In the genomic region with DNA sequence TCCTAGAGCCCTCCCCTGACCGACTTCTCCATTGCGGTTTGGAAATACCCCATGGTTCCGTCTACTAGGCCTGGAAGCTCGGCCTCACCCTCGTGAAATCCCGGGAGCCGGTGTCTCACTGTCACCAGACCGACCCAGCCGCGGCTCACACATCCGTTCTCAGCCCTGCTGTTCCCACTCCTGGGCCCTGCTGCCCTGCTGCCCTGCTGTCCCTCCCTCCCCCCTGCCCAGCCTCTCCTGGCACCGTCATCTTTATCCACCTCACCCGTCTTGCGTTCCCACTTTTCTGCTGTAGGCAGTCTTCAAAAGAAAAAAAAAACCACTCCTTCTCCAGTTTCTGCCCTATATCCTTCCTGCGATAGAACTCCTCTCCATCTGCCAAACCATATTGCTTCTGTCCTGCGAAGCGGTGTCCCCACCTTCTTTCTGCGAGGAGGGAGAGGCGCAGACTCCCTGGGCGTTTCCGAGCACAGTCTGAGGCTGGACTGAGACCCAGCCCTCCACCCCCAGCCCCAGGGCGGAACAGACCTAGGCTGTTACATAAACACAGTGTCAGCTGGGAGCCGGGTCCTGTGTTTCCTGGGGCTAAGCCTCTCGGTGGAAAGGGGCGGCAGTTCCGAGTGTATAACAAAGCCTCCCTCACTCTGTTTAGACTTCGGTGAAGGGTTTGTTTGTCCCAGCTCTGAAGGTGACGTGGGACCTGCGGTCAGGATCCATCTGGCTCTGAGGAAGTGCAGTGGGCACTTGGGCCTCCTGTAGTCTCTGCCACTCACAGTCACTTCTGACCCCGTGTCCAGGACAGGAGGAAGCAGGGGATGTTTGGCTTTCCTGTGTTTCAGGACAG, we compare ENCODE assay signal across 1 cellular context.
TF ChIP-seq lines count a peak whose summit lies in the region.

No MANE protein-coding gene starts in this region.

TF ChIP-seq in H1, 55 proteins besides CTCF, POLR2A, EP300 and RAD21:
- TF ChIP-seq TAF1 (IDR thresholded peaks at IDR 0.05; ENCODE audit: low read depth, low read length) (no peak), EGR1 (IDR thresholded peaks at IDR 0.05; ENCODE audit: borderline replicate concordance, low read depth, low read length) (no peak), SP4 (IDR thresholded peaks at IDR 0.05; ENCODE audit: low read length) (no peak), SP1 (IDR thresholded peaks at IDR 0.05; ENCODE audit: low read depth, low read length) (no peak), SIX5 (IDR thresholded peaks at IDR 0.05; ENCODE audit: low read depth, low read length) (no peak), BCL11A (IDR thresholded peaks at IDR 0.05; ENCODE audit: low read depth in 2 of 2, low read length in 2 of 2) (no peak), CTBP2 (IDR thresholded peaks at IDR 0.05; ENCODE audit: borderline replicate concordance, insufficient read depth, insufficient read length, low read length) (no peak), POU5F1 (IDR thresholded peaks at IDR 0.05; ENCODE audit: low read depth, low read length) (no peak), SAP30 (IDR thresholded peaks at IDR 0.05; ENCODE audit: insufficient read depth, insufficient replicate concordance, low read length) (no peak), SRF (IDR thresholded peaks at IDR 0.05; ENCODE audit: low read depth, low read length) (no peak), BACH1 (IDR thresholded peaks at IDR 0.05; ENCODE audit: low read length) (no peak)
- TF ChIP-seq, protein P1, sequence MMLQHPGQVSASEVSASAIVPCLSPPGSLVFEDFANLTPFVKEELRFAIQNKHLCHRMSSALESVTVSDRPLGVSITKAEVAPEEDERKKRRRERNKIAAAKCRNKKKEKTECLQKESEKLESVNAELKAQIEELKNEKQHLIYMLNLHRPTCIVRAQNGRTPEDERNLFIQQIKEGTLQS (IDR thresholded peaks at IDR 0.05; ENCODE audit: insufficient read depth, low read depth, low read length): no peak
- TF ChIP-seq, protein P2, sequence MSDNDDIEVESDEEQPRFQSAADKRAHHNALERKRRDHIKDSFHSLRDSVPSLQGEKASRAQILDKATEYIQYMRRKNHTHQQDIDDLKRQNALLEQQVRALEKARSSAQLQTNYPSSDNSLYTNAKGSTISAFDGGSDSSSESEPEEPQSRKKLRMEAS (IDR thresholded peaks at IDR 0.05): no peak
